In genomic region chr11:2401436-2401984, GRCh38 we compare ENCODE assay signal across 9 cellular contexts. TPM values are rescaled to one million over a fixed set of nuclear protein-coding genes. Genes with fewer than 3 reads are reported as not detected.
DNase-seq lines count a peak whose midpoint lies in the region; ATAC-seq and TF ChIP-seq lines count a peak whose summit lies in the region.
"Had no signal": no experiment of that assay in that cellular context is flagged by ENCODE, and none has a peak within 500 bp of the region (broad histone marks: within the 10 kb centered on the region; RNA-seq: fewer than 3 reads in every experiment).

No MANE protein-coding gene starts in this region.

- CTCF ChIA-PET in activated CD4-positive, alpha-beta memory T cell treated with anti-CD3 and anti-CD28 coated beads, Interleukin-2, amount 10 ng/mL, durations not matched to agents 7 days and 5 days (lab: Charles Lee) = interaction anchor here (2.0 to 6.5 kb wide), 4 partner anchors 12 to 96 kb away, joined by 8 to 42 read pairs (median 22); partner anchors contain the start of gene CD81

- H3K9me3 ChIP-seq in iPS DF 6.9 (ENCODE audit: control insufficient read depth, insufficient read depth, low read length) = no peaks in the 10 kb centered on the region

- H3K27ac ChIP-seq in iPS DF 6.9 (ENCODE audit: low read length) = no peak overlapping the region

- no peaks in the 10 kb centered on the region for H3K9me3 Mint-ChIP-seq in activated CD4-positive, alpha-beta memory T cell treated with anti-CD3 and anti-CD28 coated beads, Interleukin-2, amount 10 ng/mL, durations not matched to agents 7 days and 5 days
- H3K9me3 Mint-ChIP-seq in stimulated activated naive B cell treated with anti-CD40 and anti-IgM and Interleukin-4, amounts not matched to agents 10 μg/mL and 1 μg/mL and 100 μg/mL, for 72 hours = no peaks in the 10 kb centered on the region

- no CpG with 5 or more reads among the region's 12 CpGs for WGBS in iPS DF 6.9 (ENCODE audit: insufficient coverage, insufficient read length)

- no peak for ATAC-seq in stimulated activated naive B cell treated with anti-CD40 and anti-IgM and Interleukin-4, amounts not matched to agents 10 μg/mL and 1 μg/mL and 100 μg/mL, for 72 hours (replicated peaks)

- H3K36me3 Mint-ChIP-seq in activated CD4-positive, alpha-beta memory T cell treated with anti-CD3 and anti-CD28 coated beads, Interleukin-2, amount 10 ng/mL, durations not matched to agents 7 days and 5 days (ENCODE audit: low read depth) = peaks cover 25% of the 10 kb centered on the region
- peaks cover 21 to 35% of the 10 kb centered on the region in 2 donors for H3K36me3 Mint-ChIP-seq in stimulated activated naive B cell treated with anti-CD40 and anti-IgM and Interleukin-4, amounts not matched to agents 10 μg/mL and 1 μg/mL and 100 μg/mL, for 72 hours

- peak overlapping the region; percentile 92; the same call in 1 of the 2 replicates for H3K4me3 ChIP-seq in iPS DF 6.9 (ENCODE audit: low read length)

- peak overlapping the region; percentile 85 for H3K27ac Mint-ChIP-seq in activated CD4-positive, alpha-beta memory T cell treated with anti-CD3 and anti-CD28 coated beads, Interleukin-2, amount 10 ng/mL, durations not matched to agents 7 days and 5 days
- peak overlapping the region; percentile 98 for H3K27ac Mint-ChIP-seq in stimulated activated naive B cell treated with anti-CD40 and anti-IgM and Interleukin-4, amounts not matched to agents 10 μg/mL and 1 μg/mL and 100 μg/mL, for 72 hours

- no peak for TF ChIP-seq CTCF in GM20000 (IDR thresholded peaks at IDR 0.05; ENCODE audit: extremely low read depth, missing control alignments)

- POLR2A ChIA-PET in activated CD4-positive, alpha-beta memory T cell treated with anti-CD3 and anti-CD28 coated beads, Interleukin-2, amount 10 ng/mL, durations not matched to agents 7 days and 5 days (lab: Charles Lee) = interaction anchor here (0.8 to 3.2 kb wide), 7 partner anchors 11 to 130 kb away, joined by 3 to 39 read pairs (median 6); partner anchors contain the start of genes C11orf21, CD81 and TSPAN32

- H3K4me1 ChIP-seq in iPS DF 6.9 (ENCODE audit: control insufficient read depth, insufficient read depth, low read length) = no peaks in the 10 kb centered on the region

- H3K27me3 Mint-ChIP-seq in activated CD4-positive, alpha-beta memory T cell treated with anti-CD3 and anti-CD28 coated beads, Interleukin-2, amount 10 ng/mL, durations not matched to agents 7 days and 5 days = no peaks in the 10 kb centered on the region
- no peaks in the 10 kb centered on the region for H3K27me3 Mint-ChIP-seq in stimulated activated naive B cell treated with anti-CD40 and anti-IgM and Interleukin-4, amounts not matched to agents 10 μg/mL and 1 μg/mL and 100 μg/mL, for 72 hours

- peaks cover 19% of the 10 kb centered on the region for H3K4me1 Mint-ChIP-seq in activated CD4-positive, alpha-beta memory T cell treated with anti-CD3 and anti-CD28 coated beads, Interleukin-2, amount 10 ng/mL, durations not matched to agents 7 days and 5 days
- H3K4me1 Mint-ChIP-seq in stimulated activated naive B cell treated with anti-CD40 and anti-IgM and Interleukin-4, amounts not matched to agents 10 μg/mL and 1 μg/mL and 100 μg/mL, for 72 hours = peaks cover 22 to 54% of the 10 kb centered on the region in 2 donors

- peak overlapping the region; percentile 87 for H3K4me3 Mint-ChIP-seq in activated CD4-positive, alpha-beta memory T cell treated with anti-CD3 and anti-CD28 coated beads, Interleukin-2, amount 10 ng/mL, durations not matched to agents 7 days and 5 days
- peak overlapping the region; percentile 96 for H3K4me3 Mint-ChIP-seq in stimulated activated naive B cell treated with anti-CD40 and anti-IgM and Interleukin-4, amounts not matched to agents 10 μg/mL and 1 μg/mL and 100 μg/mL, for 72 hours

- peaks cover 17% of the 10 kb centered on the region for H3K36me3 ChIP-seq in iPS DF 6.9 (ENCODE audit: control insufficient read depth, insufficient read depth, low read length)

- DNase-seq in DMS53 (lab: John Stamatoyannopoulos, UW) (peak; percentile 45), DMS53 treated with DMSO at 0.1 percent for 48 hours (lab: John Stamatoyannopoulos, UW; ENCODE audit: unreplicated experiment) (no peak), iPS DF 6.9 (ENCODE audit: low read depth, low spot score) (no peak), DMS153 treated with DMSO at 0.1 percent for 48 hours (lab: John Stamatoyannopoulos, UW; ENCODE audit: unreplicated experiment) (no peak), GM20000 (ENCODE audit: low spot score) (no peak), hepatic stellate cell (ENCODE audit: low spot score) (no peak)
- no peak for DNase-seq in activated CD4-positive, alpha-beta memory T cell treated with anti-CD3 and anti-CD28 coated beads, Interleukin-2, amount 10 ng/mL, durations not matched to agents 7 days and 5 days
- DNase-seq in stimulated activated naive B cell treated with anti-CD40 and anti-IgM and Interleukin-4, amounts not matched to agents 10 μg/mL and 1 μg/mL and 100 μg/mL, for 72 hours = no peak

- no peaks in the 10 kb centered on the region for H3K27me3 ChIP-seq in iPS DF 6.9 (ENCODE audit: control insufficient read depth, insufficient read depth, low read length)

RNA-seq across cellular contexts. Expression of gene TSSC4, which starts 1.0 kb away (rescaled TPM):
- 10 to 100 TPM; 46.4 to 46.5 TPM for total RNA-seq in activated CD4-positive, alpha-beta memory T cell treated with anti-CD3 and anti-CD28 coated beads, Interleukin-2, amount 10 ng/mL, durations not matched to agents 7 days and 5 days

RNA-seq across cellular contexts. Expression of gene CD81, which starts 24.4 kb away (rescaled TPM):
- 100 to 1,000 TPM; 192 TPM for total RNA-seq in activated CD4-positive, alpha-beta memory T cell treated with anti-CD3 and anti-CD28 coated beads, Interleukin-2, amount 10 ng/mL, durations not matched to agents 7 days and 5 days

RNA-seq across cellular contexts. Expression of gene TRPM5, which starts 42.8 kb away (rescaled TPM):
- not detected for total RNA-seq in activated CD4-positive, alpha-beta memory T cell treated with anti-CD3 and anti-CD28 coated beads, Interleukin-2, amount 10 ng/mL, durations not matched to agents 7 days and 5 days
- total RNA-seq: M059J had no signal

RNA-seq across cellular contexts. Expression of gene KCNQ1, which starts 43.3 kb away (rescaled TPM):
- total RNA-seq in activated CD4-positive, alpha-beta memory T cell treated with anti-CD3 and anti-CD28 coated beads, Interleukin-2, amount 10 ng/mL, durations not matched to agents 7 days and 5 days = 10 to 100 TPM; 14.8 to 15.0 TPM
- total RNA-seq: M059J had no signal
